1 cellular context compared by ENCODE assay signal in genomic region chr4:25330335-25330734, GRCh38.
TF ChIP-seq lines count a peak whose summit lies in the region.

No MANE protein-coding gene starts in this region.

TF ChIP-seq in HepG2, 621 proteins besides CTCF, POLR2A, EP300 and RAD21:
- TF ChIP-seq THAP9 (CRISPR knock-in tag; IDR thresholded peaks at IDR 0.05; ENCODE audit: borderline replicate concordance) (no peak), KLF13 (CRISPR knock-in tag; IDR thresholded peaks at IDR 0.05) (no peak), ZNF142 (CRISPR knock-in tag; IDR thresholded peaks at IDR 0.05) (no peak)
